25 cellular contexts compared by ENCODE assay signal in genomic region chr11:114068327-114068726, GRCh38. TPM values are rescaled to one million over a fixed set of nuclear protein-coding genes. Genes with fewer than 3 reads are reported as not detected.
DNase-seq lines count a peak whose midpoint lies in the region; ATAC-seq and TF ChIP-seq lines count a peak whose summit lies in the region.
"Had no signal": no experiment of that assay in that cellular context is flagged by ENCODE, and none has a peak within 500 bp of the region (broad histone marks: within the 10 kb centered on the region; RNA-seq: fewer than 3 reads in every experiment).

No MANE protein-coding gene starts in this region.

- H3K4me3 ChIP-seq in left ventricle myocardium inferior (peak overlapping the region; percentile 100), heart right ventricle (no peak overlapping the region), esophagus muscularis mucosa (peak overlapping the region; percentile 96 to 99 (median 99)), gastrocnemius medialis (peak overlapping the region; percentile 68 to 100 (median 82)), urinary bladder (ENCODE audit: low read depth, low read length) (peak overlapping the region; percentile 7)
- H3K4me3 ChIP-seq: PC-9 had no signal

- peaks cover 77% of the 10 kb centered on the region for H3K36me3 ChIP-seq in left ventricle myocardium inferior
- H3K36me3 ChIP-seq in heart right ventricle, result peaks cover 0 to 69% (median 27%) of the 10 kb centered on the region in 9 donors
- H3K36me3 ChIP-seq in esophagus muscularis mucosa, result peaks cover 65 to 89% (median 85%) of the 10 kb centered on the region in 4 donors
- H3K36me3 ChIP-seq in gastrocnemius medialis, result peaks cover 0 to 61% of the 10 kb centered on the region in 2 donors
- H3K36me3 ChIP-seq in urinary bladder (ENCODE audit: insufficient read depth), result peaks cover 8% of the 10 kb centered on the region

- H3K9me3 ChIP-seq in left ventricle myocardium inferior (replicated peaks), result no peaks in the 10 kb centered on the region
- H3K9me3 ChIP-seq in heart right ventricle, result no peaks in the 10 kb centered on the region
- H3K9me3 ChIP-seq in esophagus muscularis mucosa, result no peaks in the 10 kb centered on the region
- H3K9me3 ChIP-seq in gastrocnemius medialis, result no peaks in the 10 kb centered on the region

- 64 to 67% methylated on average over 4 of the region's 4 CpGs for WGBS in heart right ventricle, 2 donors
- 81% methylated on average over 4 of the region's 4 CpGs for WGBS in esophagus muscularis mucosa
- WGBS in urinary bladder, result 87% methylated on average over 4 of the region's 4 CpGs

- intact Hi-C loops in left ventricle myocardium inferior (cut with micrococcal nuclease), result no loop called here
- intact Hi-C loops in heart right ventricle (cut with DNase I), result loop anchor here in 3 of 10 donors (10.0 kb wide), 5 partner anchors 56 to 186 kb away; no protein-coding TSS in a partner anchor
- intact Hi-C loops in esophagus muscularis mucosa (cut with DNase I), result no loop called here
- intact Hi-C loops in gastrocnemius medialis (cut with DNase I; ENCODE audit: low total_unique reads), result no loop called here

- H3K4me1 ChIP-seq in left ventricle myocardium inferior, result peaks cover 98% of the 10 kb centered on the region
- peaks cover 54 to 99% (median 95%) of the 10 kb centered on the region in 9 donors for H3K4me1 ChIP-seq in heart right ventricle
- peaks cover 91 to 98% (median 97%) of the 10 kb centered on the region in 4 donors for H3K4me1 ChIP-seq in esophagus muscularis mucosa
- peaks cover 71 to 96% of the 10 kb centered on the region in 2 donors for H3K4me1 ChIP-seq in gastrocnemius medialis
- H3K4me1 ChIP-seq in urinary bladder (ENCODE audit: insufficient read depth), result peaks cover 1% of the 10 kb centered on the region

- TF ChIP-seq EP300 in esophagus muscularis mucosa (IDR thresholded peaks at IDR 0.05), result no peak

- no peaks in the 10 kb centered on the region for H3K27me3 ChIP-seq in left ventricle myocardium inferior (ENCODE audit: low read depth)
- H3K27me3 ChIP-seq in heart right ventricle, result no peaks in the 10 kb centered on the region
- no peaks in the 10 kb centered on the region for H3K27me3 ChIP-seq in esophagus muscularis mucosa
- H3K27me3 ChIP-seq in gastrocnemius medialis, result no peaks in the 10 kb centered on the region

- TF ChIP-seq CTCF in left ventricle myocardium inferior (IDR thresholded peaks at IDR 0.05; ENCODE audit: borderline replicate concordance) (no peak), heart right ventricle (IDR thresholded peaks at IDR 0.05) (no peak), esophagus muscularis mucosa (IDR thresholded peaks at IDR 0.05) (no peak), gastrocnemius medialis (IDR thresholded peaks at IDR 0.05 in 4 of 5, conservative IDR thresholded peaks at IDR 0.05 in 1 of 5) (no peak)

- in situ Hi-C loops in gastrocnemius medialis (cut with MboI; ENCODE audit: low sequenced_read_pairs in 4 of 4), result loop anchor here in 3 of 4 donors (5.0 to 10.0 kb wide), 3 partner anchors 106 to 116 kb away; no protein-coding TSS in a partner anchor

- H3K27ac ChIP-seq in left ventricle myocardium inferior (replicated peaks) (peak overlapping the region; percentile 100), heart right ventricle (peak overlapping the region in 4 of 10 donors; percentile 10 to 66 (median 34)), esophagus muscularis mucosa (replicated peaks in 1 of 4) (peak overlapping the region in 2 of 4 donors; percentile 10 to 100), gastrocnemius medialis (peak overlapping the region; percentile 94 to 99 (median 96)), urinary bladder (ENCODE audit: low read depth) (no peak overlapping the region)
- H3K27ac ChIP-seq: PC-9 had no signal

- ATAC-seq in heart right ventricle (no peak), gastrocnemius medialis (no peak), HG03025 (IDR thresholded peaks at IDR 0.05; ENCODE audit: low FRiP score, unreplicated experiment) (no peak)
- ATAC-seq: activated CD4-positive, CD25-positive, alpha-beta regulatory T cell treated with anti-CD3 and anti-CD28 coated beads, Interleukin-2, amount 50 U/mL, for 24 hours; HCT116; left ventricle myocardium superior; SK-N-SH treated with all-trans-retinoic acid at 6 μM for 48 hours had no signal

- DNase-seq in left ventricle myocardium inferior (no peak), heart right ventricle (no peak), esophagus muscularis mucosa (ENCODE audit: extremely low spot score) (no peak), gastrocnemius medialis (peak in 1 of 2 donors; percentile 41), NCI-H1048 (lab: John Stamatoyannopoulos, UW) (no peak)
- no peak for DNase-seq in NK-92 treated with Interleukin-12 subunit alpha and Interleukin-12 subunit beta, amount 100 ng/mL, for 24 hours (lab: John Stamatoyannopoulos, UW)
- DNase-seq: activated CD4-positive, alpha-beta memory T cell treated with anti-CD3 and anti-CD28 coated beads for 36 hours; activated CD8-positive, alpha-beta memory T cell treated with anti-CD3 and anti-CD28 coated beads, Interleukin-2, amount 50 U/mL, for 48 hours; amygdala; Kasumi-1; left ventricle myocardium superior; NCI-H1436; NCI-H2081 treated with DMSO at 0.1 percent for 48 hours; NCI-H2227 treated with DMSO at 0.1 percent for 48 hours; NCI-H526 treated with DMSO at 0.1 percent for 48 hours; PC-9; stimulated activated naive CD4-positive, alpha-beta T cell; trophoblast cell had no signal

- TF ChIP-seq POLR2A in esophagus muscularis mucosa (IDR thresholded peaks at IDR 0.05; ENCODE audit: low read depth), result no peak
- no peak for TF ChIP-seq POLR2A in gastrocnemius medialis (IDR thresholded peaks at IDR 0.05)

RNA-seq across cellular contexts. Expression of gene ZBTB16, which starts 8.8 kb away (rescaled TPM):
- 64.5 TPM for total RNA-seq in left ventricle myocardium inferior
- total RNA-seq in heart right ventricle, result 100 to 1,000 TPM in 1 of 10 donors, 10 to 100 TPM in 9; 18.3 to 108 (median 72.9) TPM
- 10 to 100 TPM; 21.1 to 39.6 TPM for polyA plus RNA-seq in heart right ventricle
- total RNA-seq in esophagus muscularis mucosa, result 100 to 1,000 TPM; 175 to 319 (median 222) TPM
- 100 to 1,000 TPM; 156 to 250 (median 196) TPM for total RNA-seq in gastrocnemius medialis
- 10.3 TPM for total RNA-seq in urinary bladder
- 95.2 TPM for polyA plus RNA-seq in urinary bladder
- total RNA-seq: A172, G401 had no signal

Comparison
In these comparisons a context has a peak if more than half of its experiments do, and no peak if none do; other contexts are left out.
1. H3K4me3 ChIP-seq: peak in left ventricle myocardium inferior (single experiment), esophagus muscularis mucosa (4 of 4), gastrocnemius medialis (4 of 4) and urinary bladder (single experiment); none in heart right ventricle (0 of 10).